1 cellular context compared by ENCODE assay signal in the genomic region with DNA sequence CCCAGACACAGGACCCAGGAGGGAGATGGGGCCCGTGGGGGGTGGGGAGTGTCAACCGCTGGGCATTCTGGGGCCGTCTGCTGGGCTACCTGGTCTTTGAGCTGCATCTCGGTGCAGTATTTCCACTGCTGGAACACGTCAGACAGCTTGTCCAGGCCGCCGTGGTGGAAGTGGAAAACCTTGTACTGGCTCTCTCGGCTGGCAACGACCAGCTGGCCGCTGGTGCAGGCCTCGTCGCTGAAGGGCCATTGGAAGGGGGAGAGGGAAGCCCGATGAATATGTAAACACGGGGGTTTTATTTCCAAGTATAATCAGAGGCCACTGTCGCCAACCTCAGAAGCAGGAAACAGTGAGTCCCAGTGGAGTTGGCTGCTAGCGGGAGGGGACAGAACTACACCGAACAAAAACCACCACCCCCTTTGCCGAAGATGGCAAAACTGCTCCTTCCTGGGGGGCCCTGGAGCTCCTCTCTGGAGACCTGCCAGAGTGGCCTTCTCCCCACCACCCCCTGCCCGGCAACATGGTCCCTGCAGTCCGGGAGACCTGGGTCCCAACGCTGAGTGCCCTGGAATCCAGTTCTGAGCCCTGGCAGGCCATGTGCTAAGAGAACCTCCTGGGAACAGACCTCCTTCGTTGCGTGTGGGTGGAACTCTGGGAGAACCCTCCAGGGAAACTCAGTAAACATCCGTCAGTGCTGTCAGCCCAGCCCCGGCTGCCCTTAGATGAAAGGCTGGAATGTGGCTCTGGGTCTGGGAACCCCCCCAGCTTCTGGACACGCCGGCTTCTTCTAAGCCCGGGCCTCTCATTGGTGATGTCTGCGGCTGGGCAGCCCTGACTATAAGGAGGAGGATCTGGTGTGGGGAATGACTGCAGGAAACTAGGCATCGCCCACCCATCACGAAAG.
TF ChIP-seq lines count a peak whose summit lies in the region.

No MANE protein-coding gene starts in this region.

TF ChIP-seq in HEK293, 187 proteins besides CTCF, POLR2A, EP300 and RAD21 (continued from another document):
- TF ChIP-seq, protein P1, sequence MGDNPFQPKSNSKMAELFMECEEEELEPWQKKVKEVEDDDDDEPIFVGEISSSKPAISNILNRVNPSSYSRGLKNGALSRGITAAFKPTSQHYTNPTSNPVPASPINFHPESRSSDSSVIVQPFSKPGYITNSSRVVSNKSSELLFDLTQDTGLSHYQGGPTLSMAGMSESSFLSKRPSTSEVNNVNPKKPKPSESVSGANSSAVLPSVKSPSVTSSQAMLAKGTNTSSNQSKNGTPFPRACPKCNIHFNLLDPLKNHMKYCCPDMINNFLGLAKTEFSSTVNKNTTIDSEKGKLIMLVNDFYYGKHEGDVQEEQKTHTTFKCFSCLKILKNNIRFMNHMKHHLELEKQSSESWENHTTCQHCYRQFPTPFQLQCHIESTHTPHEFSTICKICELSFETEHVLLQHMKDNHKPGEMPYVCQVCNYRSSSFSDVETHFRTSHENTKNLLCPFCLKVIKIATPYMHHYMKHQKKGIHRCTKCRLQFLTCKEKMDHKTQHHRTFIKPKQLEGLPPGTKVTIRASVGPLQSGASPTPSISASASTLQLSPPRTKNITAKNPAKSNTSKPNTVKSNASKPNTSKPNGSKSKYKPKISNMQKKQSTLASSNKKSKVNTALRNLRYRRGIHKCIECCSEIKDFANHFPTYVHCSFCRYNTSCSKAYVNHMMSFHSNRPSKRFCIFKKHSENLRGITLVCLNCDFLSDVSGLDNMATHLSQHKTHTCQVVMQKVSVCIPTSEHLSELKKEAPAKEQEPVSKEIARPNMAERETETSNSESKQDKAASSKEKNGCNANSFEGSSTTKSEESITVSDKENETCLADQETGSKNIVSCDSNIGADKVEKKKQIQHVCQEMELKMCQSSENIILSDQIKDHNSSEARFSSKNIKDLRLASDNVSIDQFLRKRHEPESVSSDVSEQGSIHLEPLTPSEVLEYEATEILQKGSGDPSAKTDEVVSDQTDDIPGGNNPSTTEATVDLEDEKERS (tag by site-specific recombination; IDR thresholded peaks at IDR 0.05) = no peak
- no peak for TF ChIP-seq ZNF138 (tag by site-specific recombination; IDR thresholded peaks at IDR 0.05; ENCODE audit: borderline replicate concordance)
- TF ChIP-seq, protein P2, sequence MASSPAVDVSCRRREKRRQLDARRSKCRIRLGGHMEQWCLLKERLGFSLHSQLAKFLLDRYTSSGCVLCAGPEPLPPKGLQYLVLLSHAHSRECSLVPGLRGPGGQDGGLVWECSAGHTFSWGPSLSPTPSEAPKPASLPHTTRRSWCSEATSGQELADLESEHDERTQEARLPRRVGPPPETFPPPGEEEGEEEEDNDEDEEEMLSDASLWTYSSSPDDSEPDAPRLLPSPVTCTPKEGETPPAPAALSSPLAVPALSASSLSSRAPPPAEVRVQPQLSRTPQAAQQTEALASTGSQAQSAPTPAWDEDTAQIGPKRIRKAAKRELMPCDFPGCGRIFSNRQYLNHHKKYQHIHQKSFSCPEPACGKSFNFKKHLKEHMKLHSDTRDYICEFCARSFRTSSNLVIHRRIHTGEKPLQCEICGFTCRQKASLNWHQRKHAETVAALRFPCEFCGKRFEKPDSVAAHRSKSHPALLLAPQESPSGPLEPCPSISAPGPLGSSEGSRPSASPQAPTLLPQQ (tag by site-specific recombination; IDR thresholded peaks at IDR 0.05) = no peak
- TF ChIP-seq TRIM28 (IDR thresholded peaks at IDR 0.05; ENCODE audit: borderline replicate concordance, low read length) = 0 out of 2 replicates have a peak, but pooled peaks have one; percentile 25
- TF ChIP-seq ZNF248 (tag by site-specific recombination; IDR thresholded peaks at IDR 0.05) = no peak
- TF ChIP-seq, protein P3, sequence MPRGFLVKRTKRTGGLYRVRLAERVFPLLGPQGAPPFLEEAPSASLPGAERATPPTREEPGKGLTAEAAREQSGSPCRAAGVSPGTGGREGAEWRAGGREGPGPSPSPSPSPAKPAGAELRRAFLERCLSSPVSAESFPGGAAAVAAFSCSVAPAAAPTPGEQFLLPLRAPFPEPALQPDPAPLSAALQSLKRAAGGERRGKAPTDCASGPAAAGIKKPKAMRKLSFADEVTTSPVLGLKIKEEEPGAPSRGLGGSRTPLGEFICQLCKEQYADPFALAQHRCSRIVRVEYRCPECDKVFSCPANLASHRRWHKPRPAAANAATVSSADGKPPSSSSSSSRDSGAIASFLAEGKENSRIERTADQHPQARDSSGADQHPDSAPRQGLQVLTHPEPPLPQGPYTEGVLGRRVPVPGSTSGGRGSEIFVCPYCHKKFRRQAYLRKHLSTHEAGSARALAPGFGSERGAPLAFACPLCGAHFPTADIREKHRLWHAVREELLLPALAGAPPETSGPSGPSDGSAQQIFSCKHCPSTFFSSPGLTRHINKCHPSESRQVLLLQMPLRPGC (tag by site-specific recombination; IDR thresholded peaks at IDR 0.05) = no peak
- TF ChIP-seq ZIC2 (tag by site-specific recombination; IDR thresholded peaks at IDR 0.05) = peak; percentile 46
- no peak for TF ChIP-seq ZSCAN16 (tag by site-specific recombination; IDR thresholded peaks at IDR 0.05)
